Comparison of ENCODE assay signal across 1 cellular context in the genomic region with DNA sequence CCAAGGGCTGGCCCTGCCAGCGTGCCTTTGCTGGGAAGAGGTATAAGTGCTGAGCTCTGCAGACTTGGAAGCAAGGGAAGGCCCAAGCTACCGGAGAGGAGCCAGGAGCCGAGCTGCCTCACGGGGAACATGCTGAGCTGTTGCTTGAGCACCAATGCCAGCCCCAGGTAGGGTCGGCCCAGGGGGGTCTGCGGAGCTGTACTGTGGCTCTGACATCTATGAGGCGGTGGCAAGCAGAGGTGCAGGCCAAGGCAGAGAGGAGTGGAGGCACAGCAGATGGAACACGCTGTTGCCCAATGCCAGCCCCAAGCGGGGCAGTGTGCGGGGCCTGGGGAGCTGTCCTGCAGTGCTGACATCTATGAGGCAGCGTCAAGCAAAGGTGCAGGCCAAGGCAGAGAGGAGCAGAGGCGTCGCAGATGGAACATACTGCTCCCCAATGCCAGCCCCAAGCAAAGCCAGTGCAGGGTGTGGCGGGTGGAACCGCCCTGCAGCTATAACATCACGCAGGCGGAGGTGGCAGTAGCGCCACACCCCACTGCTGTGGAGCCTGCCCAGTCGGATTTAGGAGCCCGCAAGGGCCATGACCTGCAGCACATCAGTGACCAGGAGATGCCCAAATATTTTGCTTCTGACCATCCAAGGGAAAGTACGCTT.
TF ChIP-seq lines count a peak whose summit lies in the region.

No MANE protein-coding gene starts in this region.

TF ChIP-seq in HepG2, 621 proteins besides CTCF, POLR2A, EP300 and RAD21 (continued from another document):
- TF ChIP-seq PHF20 (CRISPR knock-in tag; IDR thresholded peaks at IDR 0.05) (no peak), MEIS2 (CRISPR knock-in tag; IDR thresholded peaks at IDR 0.05) (no peak), RORA (CRISPR knock-in tag; IDR thresholded peaks at IDR 0.05) (no peak), SRF (IDR thresholded peaks at IDR 0.05; ENCODE audit: low read depth, low read length) (no peak), KDM6A (CRISPR knock-in tag; IDR thresholded peaks at IDR 0.05; ENCODE audit: low read depth) (no peak), EED (CRISPR knock-in tag; IDR thresholded peaks at IDR 0.05) (no peak), ZNF225 (CRISPR knock-in tag; IDR thresholded peaks at IDR 0.05) (0 out of 2 replicates have a peak, but pooled peaks have one; percentile 33), RBFOX2 (IDR thresholded peaks at IDR 0.05; ENCODE audit: low read depth, low read length) (peak; percentile 24; the same call in 1 of the 2 replicates), ZNF713 (CRISPR knock-in tag; IDR thresholded peaks at IDR 0.05) (no peak), ZNF292 (CRISPR knock-in tag; IDR thresholded peaks at IDR 0.05; ENCODE audit: borderline replicate concordance, low read depth) (no peak), FOSL1 (CRISPR knock-in tag; IDR thresholded peaks at IDR 0.05; ENCODE audit: borderline replicate concordance) (no peak), ZNF484 (CRISPR knock-in tag; IDR thresholded peaks at IDR 0.05; ENCODE audit: borderline replicate concordance, low read depth) (no peak), ATRX (CRISPR knock-in tag; IDR thresholded peaks at IDR 0.05; ENCODE audit: borderline replicate concordance) (no peak), ZNF264 (CRISPR knock-in tag; IDR thresholded peaks at IDR 0.05) (no peak)
- TF ChIP-seq, protein P1, sequence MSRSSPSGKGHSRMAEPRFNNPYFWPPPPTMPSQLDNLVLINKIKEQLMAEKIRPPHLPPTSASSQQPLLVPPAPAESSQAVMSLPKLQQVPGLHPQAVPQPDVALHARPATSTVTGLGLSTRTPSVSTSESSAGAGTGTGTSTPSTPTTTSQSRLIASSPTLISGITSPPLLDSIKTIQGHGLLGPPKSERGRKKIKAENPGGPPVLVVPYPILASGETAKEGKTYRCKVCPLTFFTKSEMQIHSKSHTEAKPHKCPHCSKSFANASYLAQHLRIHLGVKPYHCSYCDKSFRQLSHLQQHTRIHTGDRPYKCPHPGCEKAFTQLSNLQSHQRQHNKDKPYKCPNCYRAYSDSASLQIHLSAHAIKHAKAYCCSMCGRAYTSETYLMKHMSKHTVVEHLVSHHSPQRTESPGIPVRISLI (CRISPR knock-in tag; IDR thresholded peaks at IDR 0.05; ENCODE audit: borderline replicate concordance): no peak
- TF ChIP-seq, protein P2, sequence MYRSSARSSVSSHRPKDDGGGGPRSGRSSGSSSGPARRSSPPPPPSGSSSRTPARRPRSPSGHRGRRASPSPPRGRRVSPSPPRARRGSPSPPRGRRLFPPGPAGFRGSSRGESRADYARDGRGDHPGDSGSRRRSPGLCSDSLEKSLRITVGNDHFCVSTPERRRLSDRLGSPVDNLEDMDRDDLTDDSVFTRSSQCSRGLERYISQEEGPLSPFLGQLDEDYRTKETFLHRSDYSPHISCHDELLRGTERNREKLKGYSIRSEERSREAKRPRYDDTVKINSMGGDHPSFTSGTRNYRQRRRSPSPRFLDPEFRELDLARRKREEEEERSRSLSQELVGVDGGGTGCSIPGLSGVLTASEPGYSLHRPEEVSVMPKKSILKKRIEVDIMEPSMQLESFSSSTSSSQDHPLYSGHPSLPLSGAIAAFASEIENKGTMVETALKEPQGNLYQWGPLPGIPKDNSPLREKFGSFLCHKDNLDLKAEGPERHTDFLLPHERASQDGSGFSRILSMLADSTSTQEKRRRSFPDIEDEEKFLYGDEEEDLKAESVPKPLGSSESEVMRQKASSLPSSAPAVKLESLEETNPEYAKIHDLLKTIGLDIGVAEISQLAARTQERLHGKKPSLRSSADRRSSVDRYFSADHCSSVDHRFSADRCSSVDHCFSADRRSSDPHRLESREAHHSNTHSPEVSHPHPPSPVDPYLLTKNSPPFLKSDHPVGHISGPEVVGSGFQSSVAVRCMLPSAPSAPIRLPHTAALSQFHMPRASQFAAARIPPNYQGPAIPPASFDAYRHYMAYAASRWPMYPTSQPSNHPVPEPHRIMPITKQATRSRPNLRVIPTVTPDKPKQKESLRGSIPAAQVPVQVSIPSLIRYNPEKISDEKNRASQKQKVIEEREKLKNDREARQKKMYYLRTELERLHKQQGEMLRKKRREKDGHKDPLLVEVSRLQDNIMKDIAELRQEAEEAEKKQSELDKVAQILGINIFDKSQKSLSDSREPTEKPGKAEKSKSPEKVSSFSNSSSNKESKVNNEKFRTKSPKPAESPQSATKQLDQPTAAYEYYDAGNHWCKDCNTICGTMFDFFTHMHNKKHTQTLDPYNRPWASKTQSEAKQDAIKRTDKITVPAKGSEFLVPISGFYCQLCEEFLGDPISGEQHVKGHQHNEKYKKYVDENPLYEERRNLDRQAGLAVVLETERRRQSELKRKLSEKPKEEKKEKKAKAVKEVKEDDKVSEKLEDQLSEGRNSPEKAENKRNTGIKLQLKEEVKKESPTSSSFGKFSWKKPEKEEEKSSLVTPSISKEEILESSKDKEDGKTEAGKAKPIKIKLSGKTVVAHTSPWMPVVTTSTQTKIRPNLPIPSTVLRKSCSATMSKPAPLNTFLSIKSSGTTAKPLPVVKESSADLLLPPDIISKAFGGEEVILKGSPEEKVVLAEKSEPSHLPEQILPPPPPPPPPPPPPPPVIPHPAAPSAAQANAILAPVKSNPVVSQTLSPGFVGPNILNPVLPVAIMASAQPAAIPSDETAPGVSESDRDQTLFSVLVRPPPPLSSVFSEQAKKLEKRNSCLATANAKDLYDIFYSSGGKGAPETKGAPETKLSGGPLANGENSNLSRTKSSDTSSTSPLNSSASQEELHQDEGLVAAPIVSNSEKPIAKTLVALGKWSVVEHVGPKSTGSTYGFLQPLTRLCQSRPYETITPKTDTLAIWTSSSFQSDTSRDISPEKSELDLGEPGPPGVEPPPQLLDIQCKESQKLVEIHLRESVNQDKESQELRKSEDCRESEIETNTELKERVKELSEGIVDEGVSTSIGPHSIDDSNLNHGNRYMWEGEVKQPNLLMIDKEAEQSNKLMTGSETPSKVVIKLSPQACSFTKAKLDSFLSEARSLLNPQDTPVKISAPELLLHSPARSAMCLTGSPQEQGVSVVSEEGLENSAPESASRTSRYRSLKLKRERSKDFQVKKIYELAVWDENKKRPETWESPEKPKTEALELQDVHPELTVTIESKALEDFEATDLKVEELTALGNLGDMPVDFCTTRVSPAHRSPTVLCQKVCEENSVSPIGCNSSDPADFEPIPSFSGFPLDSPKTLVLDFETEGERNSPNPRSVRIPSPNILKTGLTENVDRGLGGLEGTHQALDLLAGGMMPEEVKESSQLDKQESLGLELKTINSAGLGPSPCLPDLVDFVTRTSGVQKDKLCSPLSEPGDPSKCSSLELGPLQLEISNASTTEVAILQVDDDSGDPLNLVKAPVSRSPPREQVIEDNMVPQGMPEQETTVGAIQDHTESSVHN (CRISPR knock-in tag; IDR thresholded peaks at IDR 0.05): no peak
TF ChIP-seq in HepG2: peak in this region for 9.
